Comparison of ENCODE assay signal across 26 cellular contexts in genomic region chr5:1461396-1461795, GRCh38. TPM values are rescaled to one million over a fixed set of nuclear protein-coding genes. Genes with fewer than 3 reads are reported as not detected.
"Had no signal": no experiment of that assay in that cellular context is flagged by ENCODE, and none has a peak within 500 bp of the region (broad histone marks: within the 10 kb centered on the region; RNA-seq: fewer than 3 reads in every experiment).

No MANE protein-coding gene starts in this region.

- H3K27me3 Mint-ChIP-seq: activated CD4-positive, alpha-beta memory T cell treated with anti-CD3 and anti-CD28 coated beads for 36 hours; activated CD4-positive, alpha-beta T cell treated with anti-CD3 and anti-CD28 coated beads, Interleukin-2, amount 10 ng/mL, durations not matched to agents 7 days and 5 days; T-cell had no signal

- H3K27me3 ChIP-seq: breast epithelium had no signal

- H3K27ac ChIP-seq: breast epithelium had no signal

- H3K4me1 Mint-ChIP-seq: activated CD4-positive, alpha-beta T cell treated with anti-CD3 and anti-CD28 coated beads, Interleukin-2, amount 10 ng/mL, durations not matched to agents 7 days and 5 days; T-cell had no signal

- ATAC-seq: activated T-cell treated with anti-CD3 and anti-CD28 coated beads, Interleukin-2, amount 50 U/mL, for 72 hours; K562; T-cell had no signal

- H3K27ac Mint-ChIP-seq: activated CD4-positive, alpha-beta memory T cell treated with anti-CD3 and anti-CD28 coated beads for 36 hours; activated CD4-positive, alpha-beta T cell treated with anti-CD3 and anti-CD28 coated beads, Interleukin-2, amount 10 ng/mL, durations not matched to agents 7 days and 5 days; activated T-helper 2 cell treated with anti-CD3 and anti-CD28 coated beads, Interferon-gamma antibody, Interleukin-2, Interleukin-4, amounts not matched to agents 10 μg/mL and 5 μg/mL and 100 μg/mL, durations not matched to agents 14 hours and 24 hours and 36 hours; T-cell had no signal

- H3K4me3 Mint-ChIP-seq: activated CD4-positive, alpha-beta memory T cell treated with anti-CD3 and anti-CD28 coated beads for 36 hours; activated CD4-positive, alpha-beta T cell treated with anti-CD3 and anti-CD28 coated beads, Interleukin-2, amount 10 ng/mL, durations not matched to agents 7 days and 5 days; activated T-cell treated with anti-CD3 and anti-CD28 coated beads, Interleukin-2, amount 50 U/mL, for 72 hours; T-cell had no signal

- H3K4me3 ChIP-seq: breast epithelium, K562 had no signal

- H3K4me1 ChIP-seq: breast epithelium had no signal

- DNase-seq: activated CD4-positive, alpha-beta memory T cell treated with anti-CD3 and anti-CD28 coated beads for 36 hours; activated CD4-positive, alpha-beta T cell treated with anti-CD3 and anti-CD28 coated beads, Interleukin-2, amount 10 ng/mL, durations not matched to agents 7 days and 5 days; activated CD4-positive, CD25-positive, alpha-beta regulatory T cell; activated CD8-positive, alpha-beta memory T cell treated with anti-CD3 and anti-CD28 coated beads for 24 hours; activated naive CD4-positive, alpha-beta T cell treated with anti-CD3 and anti-CD28 coated beads, Interleukin-2, amount 50 U/mL, for 16 hours; activated T-cell treated with anti-CD3 and anti-CD28 coated beads, Interleukin-2, amount 50 U/mL, for 72 hours; caudate nucleus; Karpas-422; NCI-H1048; NCI-H146; NCI-H1930; NCI-H2107; NCI-H345; NCI-H510A; NCI-H526 treated with DMSO at 0.1 percent for 48 hours; NCI-H82; SHP77 treated with DMSO at 0.1 percent for 48 hours; T-helper 2 cell; T1000 had no signal

RNA-seq across cellular contexts. Expression of gene SLC6A3, which starts 16.2 kb away (rescaled TPM):
- total RNA-seq: activated CD4-positive, alpha-beta memory T cell treated with anti-CD3 and anti-CD28 coated beads for 36 hours; activated T-cell treated with anti-CD3 and anti-CD28 coated beads, Interleukin-2, amount 50 U/mL, for 72 hours; activated T-helper 2 cell treated with anti-CD3 and anti-CD28 coated beads, Interferon-gamma antibody, Interleukin-2, Interleukin-4, amounts not matched to agents 10 μg/mL and 5 μg/mL and 100 μg/mL, durations not matched to agents 14 hours and 24 hours and 36 hours; K562; OCI-LY7; RPMI7951; SK-MEL-5 had no signal
- polyA plus RNA-seq: K562 had no signal
